In the genomic region with DNA sequence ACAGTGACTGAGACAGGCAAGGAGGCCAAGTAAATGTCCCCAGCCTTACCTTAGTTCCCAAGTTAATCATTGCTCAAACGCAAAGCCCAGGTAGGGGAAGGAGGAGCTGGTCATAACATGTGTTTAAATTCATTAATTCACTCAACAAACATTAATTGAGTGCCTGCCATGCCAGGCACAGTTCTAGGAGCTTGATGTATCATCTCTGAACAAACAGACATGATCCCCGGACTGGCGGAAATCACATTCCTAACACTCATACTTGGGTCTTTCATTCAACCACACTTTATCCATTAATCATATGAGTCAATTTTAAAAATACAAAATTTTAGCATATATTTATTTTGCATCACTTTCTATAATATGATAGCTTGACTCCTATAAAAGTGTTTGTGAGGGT, we compare ENCODE assay signal across 7 cellular contexts.
"Had no signal": no experiment of that assay in that cellular context is flagged by ENCODE, and none has a peak within 500 bp of the region (broad histone marks: within the 10 kb centered on the region; RNA-seq: fewer than 3 reads in every experiment).

No MANE protein-coding gene starts in this region.

- H3K27ac ChIP-seq: colonic mucosa, left ventricle myocardium inferior, stomach, suprapubic skin, tibial nerve had no signal

- H3K4me3 ChIP-seq: colonic mucosa, left ventricle myocardium inferior, stomach, suprapubic skin, tibial nerve had no signal

- H3K36me3 ChIP-seq: colonic mucosa, left ventricle myocardium inferior, stomach, suprapubic skin, tibial nerve had no signal

- ATAC-seq: naive thymus-derived CD8-positive, alpha-beta T cell had no signal

- H3K4me1 ChIP-seq: colonic mucosa had no signal

- H3K9me3 ChIP-seq: colonic mucosa, left ventricle myocardium inferior, stomach, suprapubic skin, tibial nerve had no signal

- H3K27me3 ChIP-seq: colonic mucosa, dorsolateral prefrontal cortex, stomach, suprapubic skin had no signal
